Comparison of ENCODE assay signal across 17 cellular contexts in the genomic region with DNA sequence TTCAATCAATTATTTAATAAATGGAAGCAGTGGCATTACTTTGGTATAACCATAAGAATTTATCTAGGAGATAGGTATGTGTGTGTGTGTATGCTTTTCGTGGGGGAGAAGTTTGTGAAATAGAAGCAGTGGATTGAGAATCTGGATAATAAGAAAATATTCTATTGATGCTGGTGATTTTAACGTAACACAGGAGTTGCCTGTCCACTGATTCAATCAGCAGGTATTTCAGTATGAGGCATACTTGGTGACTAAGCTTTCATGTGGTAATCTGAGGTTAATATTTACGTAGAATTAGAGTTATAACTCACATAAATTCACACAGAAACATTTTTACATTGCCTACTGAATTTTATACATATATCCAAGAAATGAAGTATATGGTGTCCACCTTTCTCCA.
"Had no signal": no experiment of that assay in that cellular context is flagged by ENCODE, and none has a peak within 500 bp of the region (broad histone marks: within the 10 kb centered on the region; RNA-seq: fewer than 3 reads in every experiment).

No MANE protein-coding gene starts in this region.

- FAIRE-seq: keratinocyte had no signal

- DNase-seq: activated CD4-positive, alpha-beta memory T cell treated with anti-CD3 and anti-CD28 coated beads, Interleukin-2, amount 10 ng/mL, durations not matched to agents 7 days and 5 days; activated CD4-positive, alpha-beta T cell treated with anti-CD3 and anti-CD28 coated beads for 36 hours; activated gamma-delta T cell treated with Interleukin-2 at 50 U/mL for 16 hours; activated T-cell treated with anti-CD3 and anti-CD28 coated beads, Interleukin-2, amount 50 U/mL, for 72 hours; dorsolateral prefrontal cortex; endodermal cell; left ventricle myocardium superior; mesenchymal stem cell; naive thymus-derived CD8-positive, alpha-beta T cell; retina; stimulated activated CD4-positive, alpha-beta T cell treated with anti-CD3 and anti-CD28 coated beads, Interleukin-15, amount 100 ng/mL, for 24 hours; stimulated activated CD4-positive, alpha-beta T cell treated with anti-CD3 and anti-CD28 coated beads, Interleukin-4, amount 100 ng/mL, for 24 hours; stimulated activated naive CD4-positive, alpha-beta T cell; T-helper 17 cell; tibial artery; uterus had no signal

- H3K27me3 ChIP-seq: dorsolateral prefrontal cortex, tibial artery, uterus had no signal

- H3K4me1 ChIP-seq: tibial artery, uterus had no signal

- ATAC-seq: activated CD4-positive, alpha-beta T cell treated with anti-CD3 and anti-CD28 coated beads for 36 hours; activated T-cell treated with anti-CD3 and anti-CD28 coated beads, Interleukin-2, amount 50 U/mL, for 72 hours; left ventricle myocardium superior; naive thymus-derived CD8-positive, alpha-beta T cell; T-helper 17 cell had no signal

- H3K27ac ChIP-seq: dorsolateral prefrontal cortex, tibial artery, uterus had no signal
